In genomic region chr4:4717692-4718091, GRCh38 we compare ENCODE assay signal across 21 cellular contexts.
DNase-seq lines count a peak whose midpoint lies in the region; ATAC-seq, FAIRE-seq and TF ChIP-seq lines count a peak whose summit lies in the region.
"Had no signal": no experiment of that assay in that cellular context is flagged by ENCODE, and none has a peak within 500 bp of the region (broad histone marks: within the 10 kb centered on the region; RNA-seq: fewer than 3 reads in every experiment).

No MANE protein-coding gene starts in this region.

- no peak for TF ChIP-seq RAD21 in A549 (conservative IDR thresholded peaks at IDR 0.05 in 1 of 2, IDR thresholded peaks at IDR 0.05 in 1 of 2)
- no peak for TF ChIP-seq RAD21 in Ishikawa (IDR thresholded peaks at IDR 0.05; ENCODE audit: low read depth)

- no peak for TF ChIP-seq CTCF in A549 (IDR thresholded peaks at IDR 0.05)
- no peak for TF ChIP-seq CTCF in bronchial epithelial cell (IDR thresholded peaks at IDR 0.05; ENCODE audit: insufficient read depth, low read length, severe bottlenecking)

- no peaks in the 10 kb centered on the region for H3K27me3 ChIP-seq in bronchial epithelial cell (ENCODE audit: control insufficient read depth, insufficient read depth, low read length)
- H3K27me3 ChIP-seq: BLaER1 treated with 17β-estradiol and CSF1 and Interleukin-3, amounts not matched to agents 10 nM and 100 nM had no signal

- no peaks in the 10 kb centered on the region for H3K36me3 ChIP-seq in bronchial epithelial cell (ENCODE audit: control insufficient read depth, insufficient read depth, low read length)
- H3K36me3 ChIP-seq: BLaER1 treated with 17β-estradiol and CSF1 and Interleukin-3, amounts not matched to agents 10 nM and 100 nM had no signal

- H3K4me1 ChIP-seq in A549 = no peaks in the 10 kb centered on the region
- H3K4me1 ChIP-seq: BLaER1 treated with 17β-estradiol and CSF1 and Interleukin-3, amounts not matched to agents 10 nM and 100 nM had no signal

- POLR2A ChIA-PET in A549 (lab: Yijun Ruan, JAX) = no interaction called here

- FAIRE-seq in A549 (lab: Jason Lieb, UNC) = no peak
- FAIRE-seq in bronchial epithelial cell (lab: Jason Lieb, UNC) = no peak
- FAIRE-seq: D721Med, GM12892 had no signal

- no peak overlapping the region for H3K27ac ChIP-seq in A549
- H3K27ac ChIP-seq: BLaER1 treated with 17β-estradiol and CSF1 and Interleukin-3, amounts not matched to agents 10 nM and 100 nM; HL-60; KMS-11 had no signal

- TF ChIP-seq POLR2A in A549 (IDR thresholded peaks at IDR 0.05; ENCODE audit: low read length) = no peak

- WGBS in A549 (ENCODE audit: missing lambda C conversion rate) = 65% methylated on average over 4 of the region's 6 CpGs

- DNase-seq in A549 (ENCODE audit: low read depth in 1 of 2, low spot score in 1 of 2) = no peak
- peak; percentile 34 for DNase-seq in bronchial epithelial cell (ENCODE audit: low read depth)
- DNase-seq in left kidney (ENCODE audit: low read depth, low spot score) = peak; percentile 12
- DNase-seq in retina = no peak
- DNase-seq in NCI-H82 treated with DMSO at 0.1 percent for 48 hours (lab: John Stamatoyannopoulos, UW; ENCODE audit: unreplicated experiment) = no peak
- DNase-seq: CD8-positive, alpha-beta memory T cell; DMS79 treated with DMSO at 0.1 percent for 48 hours; GF-D8; GOT3; NCI-H1048; NCI-H1436 treated with DMSO at 0.1 percent for 48 hours; NCI-H2081; NCI-H510A treated with DMSO at 0.1 percent for 48 hours had no signal

- H3K4me3 ChIP-seq in A549 (no peak overlapping the region), bronchial epithelial cell (ENCODE audit: low read depth, low read length) (no peak overlapping the region)
- H3K4me3 ChIP-seq: BLaER1 treated with 17β-estradiol and CSF1 and Interleukin-3, amounts not matched to agents 10 nM and 100 nM had no signal

- CTCF ChIA-PET in A549 (lab: Yijun Ruan, JAX) = no interaction called here

- ATAC-seq in A549 (no peak), HG03460 (IDR thresholded peaks at IDR 0.05; ENCODE audit: unreplicated experiment) (no peak), HG03571 (IDR thresholded peaks at IDR 0.05; ENCODE audit: unreplicated experiment) (no peak)

- no peak overlapping the region for H3K4me2 ChIP-seq in A549
- H3K4me2 ChIP-seq: BLaER1 treated with 17β-estradiol and CSF1 and Interleukin-3, amounts not matched to agents 10 nM and 100 nM; KMS-11 had no signal

- no peaks in the 10 kb centered on the region for H3K9me3 ChIP-seq in A549

- TF ChIP-seq EP300 in A549 (IDR thresholded peaks at IDR 0.05) (no peak), Ishikawa (IDR thresholded peaks at IDR 0.05; ENCODE audit: borderline replicate concordance) (no peak)

TF ChIP-seq in A549, 52 proteins besides CTCF, POLR2A, EP300 and RAD21:
- TF ChIP-seq, protein P1, sequence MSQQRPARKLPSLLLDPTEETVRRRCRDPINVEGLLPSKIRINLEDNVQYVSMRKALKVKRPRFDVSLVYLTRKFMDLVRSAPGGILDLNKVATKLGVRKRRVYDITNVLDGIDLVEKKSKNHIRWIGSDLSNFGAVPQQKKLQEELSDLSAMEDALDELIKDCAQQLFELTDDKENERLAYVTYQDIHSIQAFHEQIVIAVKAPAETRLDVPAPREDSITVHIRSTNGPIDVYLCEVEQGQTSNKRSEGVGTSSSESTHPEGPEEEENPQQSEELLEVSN (IDR thresholded peaks at IDR 0.05; ENCODE audit: borderline replicate concordance, low read depth) = no peak
- no peak for TF ChIP-seq CHD4 (IDR thresholded peaks at IDR 0.05; ENCODE audit: borderline replicate concordance)
- TF ChIP-seq CBX8 (IDR thresholded peaks at IDR 0.05) = no peak
- TF ChIP-seq, protein P2, sequence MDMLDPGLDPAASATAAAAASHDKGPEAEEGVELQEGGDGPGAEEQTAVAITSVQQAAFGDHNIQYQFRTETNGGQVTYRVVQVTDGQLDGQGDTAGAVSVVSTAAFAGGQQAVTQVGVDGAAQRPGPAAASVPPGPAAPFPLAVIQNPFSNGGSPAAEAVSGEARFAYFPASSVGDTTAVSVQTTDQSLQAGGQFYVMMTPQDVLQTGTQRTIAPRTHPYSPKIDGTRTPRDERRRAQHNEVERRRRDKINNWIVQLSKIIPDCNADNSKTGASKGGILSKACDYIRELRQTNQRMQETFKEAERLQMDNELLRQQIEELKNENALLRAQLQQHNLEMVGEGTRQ (IDR thresholded peaks at IDR 0.05) = no peak
- TF ChIP-seq JUNB (IDR thresholded peaks at IDR 0.05) = no peak
- TF ChIP-seq ZFP36 (IDR thresholded peaks at IDR 0.05; ENCODE audit: borderline replicate concordance, partially characterized antibody) = no peak
- TF ChIP-seq MAFK (IDR thresholded peaks at IDR 0.05; ENCODE audit: partially characterized antibody) = peak; percentile 75
- TF ChIP-seq NPAS2 (CRISPR knock-in tag; IDR thresholded peaks at IDR 0.05; ENCODE audit: borderline replicate concordance) = no peak
- TF ChIP-seq TFCP2L1 (CRISPR knock-in tag; IDR thresholded peaks at IDR 0.05) = no peak

TF ChIP-seq in Ishikawa, 13 proteins besides CTCF, POLR2A, EP300 and RAD21:
- TF ChIP-seq TEAD4 (IDR thresholded peaks at IDR 0.05) (peak; percentile 44; the same call in 1 of the 2 replicates), TCF12 (IDR thresholded peaks at IDR 0.05; ENCODE audit: low read depth) (no peak), CEBPB (IDR thresholded peaks at IDR 0.05) (no peak)
- TF ChIP-seq, protein P3, sequence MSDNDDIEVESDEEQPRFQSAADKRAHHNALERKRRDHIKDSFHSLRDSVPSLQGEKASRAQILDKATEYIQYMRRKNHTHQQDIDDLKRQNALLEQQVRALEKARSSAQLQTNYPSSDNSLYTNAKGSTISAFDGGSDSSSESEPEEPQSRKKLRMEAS (IDR thresholded peaks at IDR 0.05) = no peak
- TF ChIP-seq, protein P4, sequence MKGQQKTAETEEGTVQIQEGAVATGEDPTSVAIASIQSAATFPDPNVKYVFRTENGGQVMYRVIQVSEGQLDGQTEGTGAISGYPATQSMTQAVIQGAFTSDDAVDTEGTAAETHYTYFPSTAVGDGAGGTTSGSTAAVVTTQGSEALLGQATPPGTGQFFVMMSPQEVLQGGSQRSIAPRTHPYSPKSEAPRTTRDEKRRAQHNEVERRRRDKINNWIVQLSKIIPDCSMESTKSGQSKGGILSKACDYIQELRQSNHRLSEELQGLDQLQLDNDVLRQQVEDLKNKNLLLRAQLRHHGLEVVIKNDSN (IDR thresholded peaks at IDR 0.05) = no peak

Comparison
In these comparisons a context has a peak if more than half of its experiments do, and no peak if none do; other contexts are left out.
1. DNase-seq: peak in bronchial epithelial cell (single experiment) and left kidney (single experiment); none in A549 (0 of 2), retina (single experiment) and NCI-H82 treated with DMSO at 0.1 percent for 48 hours (single experiment).